In genomic region chr7:40213856-40214255, GRCh38 we compare ENCODE assay signal across 27 cellular contexts.
"Had no signal": no experiment of that assay in that cellular context is flagged by ENCODE, and none has a peak within 500 bp of the region (broad histone marks: within the 10 kb centered on the region; RNA-seq: fewer than 3 reads in every experiment).

No MANE protein-coding gene starts in this region.

- H3K36me3 ChIP-seq: neural progenitor cell, thoracic aorta, upper lobe of left lung, vagina had no signal

- H3K9me3 ChIP-seq: thoracic aorta, vagina had no signal

- H3K27me3 ChIP-seq: neural progenitor cell, upper lobe of left lung, vagina had no signal

- H3K27ac ChIP-seq: neural progenitor cell, upper lobe of left lung, vagina had no signal

- DNase-seq: activated CD4-positive, alpha-beta memory T cell treated with anti-CD3 and anti-CD28 coated beads for 36 hours; activated CD4-positive, alpha-beta T cell treated with anti-CD3 and anti-CD28 coated beads, Interleukin-2, amount 10 ng/mL, durations not matched to agents 24 days and 14 days; activated CD4-positive, CD25-positive, alpha-beta regulatory T cell treated with anti-CD3 and anti-CD28 coated beads, Interleukin-2, amount 50 U/mL, for 72 hours; activated CD8-positive, alpha-beta memory T cell treated with anti-CD3 and anti-CD28 coated beads, Interleukin-2, amount 50 U/mL, for 4 hours; activated gamma-delta T cell; activated naive CD4-positive, alpha-beta T cell treated with anti-CD3 and anti-CD28 coated beads, Interleukin-2, amount 10 ng/mL, durations not matched to agents 7 days and 5 days; activated T-cell treated with anti-CD3 and anti-CD28 coated beads, Interleukin-2, amount 50 U/mL, for 24 hours; amygdala; cerebellar nuclear complex; cortex of kidney; effector memory CD8-positive, alpha-beta T cell; erythroblast; foreskin fibroblast; head of caudate nucleus; hypothalamus; immature natural killer cell; midbrain; naive thymus-derived CD8-positive, alpha-beta T cell; posterior cingulate gyrus; right cardiac atrium; stimulated activated CD4-positive, alpha-beta T cell treated with anti-CD3 and anti-CD28 coated beads, Interleukin-4, amount 100 ng/mL, for 1 hour; stimulated activated naive CD8-positive, alpha-beta T cell treated with anti-CD3 and anti-CD28 coated beads, Interleukin-15, Interleukin-2, amounts not matched to agents 100 U/mL and 50 U/mL, for 24 hours; T-helper 2 cell; upper lobe of left lung had no signal

- H3K4me1 ChIP-seq: neural progenitor cell, upper lobe of left lung, vagina had no signal

- H3K4me3 ChIP-seq: neural progenitor cell, thoracic aorta, upper lobe of left lung, vagina had no signal
